ENCODE assay signal across 16 cellular contexts in genomic region chr3:142489572-142490323, GRCh38. TPM values are rescaled to one million over a fixed set of nuclear protein-coding genes. Genes with fewer than 3 reads are reported as not detected.
DNase-seq lines count a peak whose midpoint lies in the region; ATAC-seq and TF ChIP-seq lines count a peak whose summit lies in the region.
"Had no signal": no experiment of that assay in that cellular context is flagged by ENCODE, and none has a peak within 500 bp of the region (broad histone marks: within the 10 kb centered on the region; RNA-seq: fewer than 3 reads in every experiment).

No MANE protein-coding gene starts in this region.

- TF ChIP-seq CTCF in 22Rv1 (IDR thresholded peaks at IDR 0.05) = no peak
- no peak for TF ChIP-seq CTCF in fibroblast of mammary gland (conservative IDR thresholded peaks at IDR 0.05; ENCODE audit: control insufficient read depth, insufficient read depth, low read depth, low read length)

- ATAC-seq in GM18517 (IDR thresholded peaks at IDR 0.05; ENCODE audit: unreplicated experiment) = no peak
- no peak for ATAC-seq in activated T-cell treated with anti-CD3 and anti-CD28 coated beads, Interleukin-2, amount 50 U/mL, for 4 hours
- ATAC-seq: GM23338 had no signal

- H3K27me3 Mint-ChIP-seq in activated T-cell treated with anti-CD3 and anti-CD28 coated beads, Interleukin-2, amount 50 U/mL, for 4 hours (ENCODE audit: low read depth) = no peaks in the 10 kb centered on the region
- H3K27me3 Mint-ChIP-seq: CD4-positive, CD25-positive, alpha-beta regulatory T cell had no signal

- H3K36me3 Mint-ChIP-seq in activated T-cell treated with anti-CD3 and anti-CD28 coated beads, Interleukin-2, amount 50 U/mL, for 4 hours (ENCODE audit: insufficient read depth) = peaks cover 66% of the 10 kb centered on the region

- H3K4me3 ChIP-seq in fibroblast of mammary gland (ENCODE audit: control insufficient read depth, low read depth, low read length) = no peak overlapping the region
- H3K4me3 ChIP-seq: GM23338 had no signal

- no peak overlapping the region for H3K4me3 Mint-ChIP-seq in activated T-cell treated with anti-CD3 and anti-CD28 coated beads, Interleukin-2, amount 50 U/mL, for 4 hours
- H3K4me3 Mint-ChIP-seq: CD4-positive, CD25-positive, alpha-beta regulatory T cell; GM23338 had no signal

- H3K4me1 Mint-ChIP-seq in activated T-cell treated with anti-CD3 and anti-CD28 coated beads, Interleukin-2, amount 50 U/mL, for 4 hours (ENCODE audit: low read depth) = no peaks in the 10 kb centered on the region
- H3K4me1 Mint-ChIP-seq: GM23338 had no signal

- DNase-seq in DMS53 (lab: John Stamatoyannopoulos, UW) (peak; percentile 52), NCI-H1105 treated with DMSO at 0.1 percent for 48 hours (lab: John Stamatoyannopoulos, UW) (peak; percentile 46), fibroblast of mammary gland (ENCODE audit: low read depth) (peak; percentile 8)
- DNase-seq in activated CD4-positive, alpha-beta T cell treated with anti-CD3 and anti-CD28 coated beads, Interleukin-2, amount 50 U/mL, for 48 hours = no peak
- no peak for DNase-seq in activated T-cell treated with anti-CD3 and anti-CD28 coated beads, Interleukin-2, amount 50 U/mL, for 4 hours
- DNase-seq: ACHN; CD4-positive, CD25-positive, alpha-beta regulatory T cell; KBM-7; NCI-H1092; NCI-H1694 treated with DMSO at 0.1 percent for 48 hours; NCI-H2171; NCI-H446; NCI-H69 had no signal

- no peaks in the 10 kb centered on the region for H3K9me3 Mint-ChIP-seq in activated T-cell treated with anti-CD3 and anti-CD28 coated beads, Interleukin-2, amount 50 U/mL, for 4 hours
- H3K9me3 Mint-ChIP-seq: GM23338 had no signal

- H3K27ac ChIP-seq in 22Rv1 = peak overlapping the region; percentile 57

RNA-seq across cellular contexts. Expression of gene XRN1, which starts 41.9 kb away (rescaled TPM):
- total RNA-seq in activated T-cell treated with anti-CD3 and anti-CD28 coated beads, Interleukin-2, amount 50 U/mL, for 4 hours = 10 to 100 TPM; 25.8 to 33.2 (median 26.8) TPM

Comparison
In these comparisons a context has a peak if more than half of its experiments do, and no peak if none do; other contexts are left out.
1. DNase-seq: peak in DMS53 (single experiment), NCI-H1105 treated with DMSO at 0.1 percent for 48 hours (single experiment) and fibroblast of mammary gland (single experiment); none in activated CD4-positive, alpha-beta T cell treated with anti-CD3 and anti-CD28 coated beads, Interleukin-2, amount 50 U/mL, for 48 hours (0 of 2) and activated T-cell treated with anti-CD3 and anti-CD28 coated beads, Interleukin-2, amount 50 U/mL, for 4 hours (single experiment).